10 cellular contexts compared by ENCODE assay signal in genomic region chr17:58136669-58137279, GRCh38. TPM values are rescaled to one million over a fixed set of nuclear protein-coding genes. Genes with fewer than 3 reads are reported as not detected.
DNase-seq lines count a peak whose midpoint lies in the region; ATAC-seq and TF ChIP-seq lines count a peak whose summit lies in the region.
"Had no signal": no experiment of that assay in that cellular context is flagged by ENCODE, and none has a peak within 500 bp of the region (broad histone marks: within the 10 kb centered on the region; RNA-seq: fewer than 3 reads in every experiment).

No MANE protein-coding gene starts in this region.

- peak; percentile 19; the same call in 1 of the 2 replicates for TF ChIP-seq CTCF in AG10803 (conservative IDR thresholded peaks at IDR 0.05; ENCODE audit: low read length)
- TF ChIP-seq CTCF in foreskin keratinocyte (conservative IDR thresholded peaks at IDR 0.05): peak; percentile 60
- TF ChIP-seq CTCF in stomach (IDR thresholded peaks at IDR 0.05): peak in 1 of 7 experiments; percentile 6

- H3K36me3 ChIP-seq in H7 (replicated peaks; ENCODE audit: control insufficient read depth, insufficient read depth, low read length) (no peaks in the 10 kb centered on the region), stomach (no peaks in the 10 kb centered on the region)
- H3K36me3 ChIP-seq: SJSA1 had no signal

- H3K27ac ChIP-seq in foreskin keratinocyte (no peak overlapping the region), stomach (no peak overlapping the region)
- H3K27ac ChIP-seq: SJSA1 had no signal

- H3K4me3 ChIP-seq in AG10803 (ENCODE audit: low read length) (no peak overlapping the region), H7 (ENCODE audit: insufficient read depth, low read depth, low read length) (no peak overlapping the region), stomach (no peak overlapping the region)
- H3K4me3 ChIP-seq: SJSA1 had no signal

- no peak for TF ChIP-seq EP300 in stomach (IDR thresholded peaks at IDR 0.05)

- TF ChIP-seq POLR2A in stomach (IDR thresholded peaks at IDR 0.05): no peak

- H3K4me1 ChIP-seq in foreskin keratinocyte (no peaks in the 10 kb centered on the region), stomach (no peaks in the 10 kb centered on the region)
- H3K4me1 ChIP-seq: SJSA1 had no signal

- no peaks in the 10 kb centered on the region; the same call in 1 of the 2 replicates for H3K27me3 ChIP-seq in H7 (ENCODE audit: control insufficient read depth, insufficient read depth, low read length)
- peaks cover 50% of the 10 kb centered on the region for H3K27me3 ChIP-seq in foreskin keratinocyte
- peaks cover 0 to 52% (median 14%) of the 10 kb centered on the region in 3 donors for H3K27me3 ChIP-seq in stomach

- peaks cover 0 to 13% (median 7%) of the 10 kb centered on the region in 4 donors for H3K9me3 ChIP-seq in stomach
- H3K9me3 ChIP-seq: SJSA1 had no signal

- DNase-seq in AG10803 (ENCODE audit: low read depth) (no peak), H7 (peak; percentile 49), SK-N-DZ (ENCODE audit: low spot score) (peak; percentile 36), foreskin keratinocyte (no peak), stomach (no peak), middle frontal gyrus (ENCODE audit: extremely low spot score, low spot score) (no peak), NCI-H1417 treated with DMSO at 0.1 percent for 48 hours (lab: John Stamatoyannopoulos, UW) (no peak)
- DNase-seq in activated naive CD4-positive, alpha-beta T cell treated with anti-CD3 and anti-CD28 coated beads, Interleukin-2, amount 50 U/mL, for 16 hours: no peak

- intact Hi-C loops in stomach (cut with DNase I; ENCODE audit: low total_unique reads): no loop called here

- 21 to 38% (median 25%) methylated on average over 8 of the region's 8 CpGs for WGBS in stomach, 5 donors

- peak; percentile 35 for ATAC-seq in foreskin keratinocyte

RNA-seq across cellular contexts. Expression of gene OR4D1, which starts 11.4 kb away (rescaled TPM):
- total RNA-seq in H7 (2014; rRNA removed; shearing (Covaris generic)): 0.03 and 0.22 TPM in 2 replicates
- not detected in 2 replicates for polyA plus RNA-seq in SK-N-DZ (2014; cell fraction: cytosol; rRNA removed)
- not detected in 2 replicates for polyA plus RNA-seq in SK-N-DZ (2014; cell fraction: nucleus; rRNA removed)
- total RNA-seq in foreskin keratinocyte (not detected in 2 replicates), stomach (not detected)
- polyA plus RNA-seq in foreskin keratinocyte (not detected in 2 replicates), stomach (under 1 TPM in 1 of 3 donors, not detected in 2; 0.03 TPM)

RNA-seq across cellular contexts. Expression of gene OR4D2, which starts 30.0 kb away (rescaled TPM):
- not detected in 2 replicates for total RNA-seq in H7 (2014; rRNA removed; shearing (Covaris generic))
- not detected in 2 replicates for polyA plus RNA-seq in SK-N-DZ (2014; cell fraction: cytosol; rRNA removed)
- polyA plus RNA-seq in SK-N-DZ (2014; cell fraction: nucleus; rRNA removed): not detected in 2 replicates
- total RNA-seq in foreskin keratinocyte (not detected in 2 replicates), stomach (not detected)
- polyA plus RNA-seq in foreskin keratinocyte (not detected in 2 replicates), stomach (not detected)
- total RNA-seq: SJSA1, temporal lobe had no signal

RNA-seq across cellular contexts. Expression of gene DYNLL2, which starts 53.6 kb away (rescaled TPM):
- 10.2 and 10.5 TPM in 2 replicates for total RNA-seq in H7 (2014; rRNA removed; shearing (Covaris generic))
- 23.6 and 26.4 TPM in 2 replicates for polyA plus RNA-seq in SK-N-DZ (2014; cell fraction: cytosol; rRNA removed)
- 12.4 and 18.6 TPM in 2 replicates for polyA plus RNA-seq in SK-N-DZ (2014; cell fraction: nucleus; rRNA removed)
- 24.3 and 26.4 TPM in 2 replicates for total RNA-seq in foreskin keratinocyte
- polyA plus RNA-seq in foreskin keratinocyte: 21.4 and 23.6 TPM in 2 replicates
- total RNA-seq in stomach: 10 to 100 TPM in 3 of 5 donors, 1 to 10 TPM in 2; 5.8 to 40.6 (median 20.9) TPM
- 10 to 100 TPM; 18.5 to 29.4 (median 22.0) TPM for polyA plus RNA-seq in stomach

RNA-seq across cellular contexts. Expression of gene EPX, which starts 55.8 kb away (rescaled TPM):
- not detected in 2 replicates for total RNA-seq in H7 (2014; rRNA removed; shearing (Covaris generic))
- not detected in 2 replicates for polyA plus RNA-seq in SK-N-DZ (2014; cell fraction: cytosol; rRNA removed)
- not detected in 2 replicates for polyA plus RNA-seq in SK-N-DZ (2014; cell fraction: nucleus; rRNA removed)
- not detected in 2 replicates for total RNA-seq in foreskin keratinocyte
- not detected in 2 replicates for polyA plus RNA-seq in foreskin keratinocyte
- total RNA-seq in stomach: under 1 TPM in 1 of 5 donors, not detected in 4; 0.18 TPM
- not detected for polyA plus RNA-seq in stomach
- total RNA-seq: SJSA1, temporal lobe had no signal

Comparison
In these comparisons a context has a peak if more than half of its experiments do, and no peak if none do; other contexts are left out.
1. DNase-seq: peak in H7 (single experiment) and SK-N-DZ (single experiment); none in AG10803 (single experiment), foreskin keratinocyte (0 of 2), stomach (single experiment), middle frontal gyrus (single experiment), NCI-H1417 treated with DMSO at 0.1 percent for 48 hours (single experiment) and activated naive CD4-positive, alpha-beta T cell treated with anti-CD3 and anti-CD28 coated beads, Interleukin-2, amount 50 U/mL, for 16 hours (single experiment).